In genomic region chr3:69189487-69189886, GRCh38 we compare ENCODE assay signal across 1 cellular context.
A peak's percentile ranks its signal among the peaks of the same experiment; 100 is the strongest.
TF ChIP-seq lines count a peak whose summit lies in the region.

No MANE protein-coding gene starts in this region.

TF ChIP-seq in GM12878, 131 proteins besides CTCF, POLR2A, EP300 and RAD21 (continued from another document):
- no peak for TF ChIP-seq PRDM15 (CRISPR knock-in tag; IDR thresholded peaks at IDR 0.05)
- no peak for TF ChIP-seq WRNIP1 (IDR thresholded peaks at IDR 0.05; ENCODE audit: borderline replicate concordance, low read depth, low read length)
- no peak for TF ChIP-seq TCF12 (IDR thresholded peaks at IDR 0.05; ENCODE audit: low read depth, low read length)
- no peak for TF ChIP-seq MTA3 (IDR thresholded peaks at IDR 0.05; ENCODE audit: borderline replicate concordance, low read length)
- TF ChIP-seq RAD51 (IDR thresholded peaks at IDR 0.05), result peak; percentile 60; the same call in 1 of the 2 replicates
